ENCODE assay signal across 1 cellular context in genomic region chr6:15505463-15505918, GRCh38.
TF ChIP-seq lines count a peak whose summit lies in the region.

No MANE protein-coding gene starts in this region.

TF ChIP-seq in SK-N-SH, 30 proteins besides CTCF, POLR2A, EP300 and RAD21 (continued from another document):
- no peak for TF ChIP-seq REST (IDR thresholded peaks at IDR 0.05; ENCODE audit: low read depth, low read length)
- no peak for TF ChIP-seq EZH2phosphoT487 (IDR thresholded peaks at IDR 0.05; ENCODE audit: borderline replicate concordance, low read depth)
- no peak for TF ChIP-seq FOXJ3 (CRISPR knock-in tag; IDR thresholded peaks at IDR 0.05)
- no peak for TF ChIP-seq RXRA (IDR thresholded peaks at IDR 0.05; ENCODE audit: borderline replicate concordance, low read depth)
- no peak for TF ChIP-seq GATA2 (CRISPR knock-in tag; IDR thresholded peaks at IDR 0.05)
TF ChIP-seq in SK-N-SH: peak in this region for 0.
